In genomic region chr16:31032736-31033708, GRCh38 we compare ENCODE assay signal across 8 cellular contexts.
DNase-seq lines count a peak whose midpoint lies in the region; FAIRE-seq and TF ChIP-seq lines count a peak whose summit lies in the region.

STX4 (plus strand) TSS chr16:31033558; CDS start chr16:31033806, 248 bp downstream.

- peaks cover 20% of the 10 kb centered on the region for H3K4me1 Mint-ChIP-seq in nephron
- peaks cover 27% of the 10 kb centered on the region for H3K4me1 Mint-ChIP-seq in stimulated activated naive CD8-positive, alpha-beta T cell treated with anti-CD3 and anti-CD28 coated beads, Interleukin-15, Interleukin-2, amounts not matched to agents 100 ng/mL and 50 ng/mL, for 24 hours (ENCODE audit: low read depth)

- H3K4me3 ChIP-seq in Loucy (ENCODE audit: low read length, poor library complexity, severe bottlenecking) (peak within 1 kb of the TSS; percentile 92), fibroblast of pulmonary artery (replicated peaks; ENCODE audit: low read depth, low read length) (peak within 1 kb of the TSS; percentile 99)

- TF ChIP-seq POLR2A in H54 (IDR thresholded peaks at IDR 0.05; ENCODE audit: low read depth, low read length) = peak; percentile 34

- H3K36me3 ChIP-seq in Loucy (ENCODE audit: insufficient read depth, low read length) = no peaks in the 10 kb centered on the region

- H3K27me3 ChIP-seq in Loucy (ENCODE audit: insufficient read depth, low read length, poor library complexity, severe bottlenecking) = no peaks in the 10 kb centered on the region

- TF ChIP-seq CTCF in Loucy (conservative IDR thresholded peaks at IDR 0.05; ENCODE audit: low read length) (no peak), fibroblast of pulmonary artery (IDR thresholded peaks at IDR 0.05; ENCODE audit: low read length, missing control alignments) (no peak), nephron (IDR thresholded peaks at IDR 0.05; ENCODE audit: unreplicated experiment in 3 of 3) (no peak)

- H3K36me3 Mint-ChIP-seq in nephron (ENCODE audit: low read depth) = peaks cover 16% of the 10 kb centered on the region
- H3K36me3 Mint-ChIP-seq in stimulated activated naive CD8-positive, alpha-beta T cell treated with anti-CD3 and anti-CD28 coated beads, Interleukin-15, Interleukin-2, amounts not matched to agents 100 ng/mL and 50 ng/mL, for 24 hours (ENCODE audit: low read depth) = peaks cover 4% of the 10 kb centered on the region

- H2AFZ ChIP-seq in Loucy (ENCODE audit: low read length) = peak within 1 kb of the TSS; percentile 95

- peak; percentile 97 for DNase-seq in EH (ENCODE audit: low read depth)
- peak; percentile 88 for DNase-seq in H54 (ENCODE audit: insufficient read length, low spot score)
- DNase-seq in SHP77 (lab: John Stamatoyannopoulos, UW) = peak; percentile 98 to 99
- peak; percentile 94 for DNase-seq in activated effector memory CD4-positive, alpha-beta T cell treated with Interleukin-2 at 50 U/mL for 16 hours
- peak; percentile 99 for DNase-seq in fibroblast of pulmonary artery (ENCODE audit: low read depth)

- no peaks in the 10 kb centered on the region for H3F3A ChIP-seq in Loucy (ENCODE audit: low read depth)

- peaks cover 6% of the 10 kb centered on the region for H3K4me1 ChIP-seq in Loucy (ENCODE audit: insufficient read depth, low read length, poor library complexity, severe bottlenecking)

- FAIRE-seq in H54 (lab: Jason Lieb, UNC) = peak; percentile 90

- peak within 1 kb of the TSS; percentile 75 for H3K9ac ChIP-seq in Loucy (ENCODE audit: low read depth, low read length, poor library complexity, severe bottlenecking)

- peak within 1 kb of the TSS; percentile 85 for H3K4me2 ChIP-seq in Loucy (ENCODE audit: low read depth, low read length, poor library complexity, severe bottlenecking)

- H3K9me3 ChIP-seq in Loucy (ENCODE audit: insufficient read depth, low read depth, low read length) = no peaks in the 10 kb centered on the region

- H3K27ac Mint-ChIP-seq in nephron = peak within 1 kb of the TSS; percentile 94 to 97 (median 95)
- peak within 1 kb of the TSS; percentile 95 for H3K27ac Mint-ChIP-seq in stimulated activated naive CD8-positive, alpha-beta T cell treated with anti-CD3 and anti-CD28 coated beads, Interleukin-15, Interleukin-2, amounts not matched to agents 100 ng/mL and 50 ng/mL, for 24 hours

- peaks cover 3% of the 10 kb centered on the region for H3K27me3 Mint-ChIP-seq in nephron (ENCODE audit: low read depth)
- no peaks in the 10 kb centered on the region for H3K27me3 Mint-ChIP-seq in stimulated activated naive CD8-positive, alpha-beta T cell treated with anti-CD3 and anti-CD28 coated beads, Interleukin-15, Interleukin-2, amounts not matched to agents 100 ng/mL and 50 ng/mL, for 24 hours

- no peaks in the 10 kb centered on the region for H3K9me3 Mint-ChIP-seq in nephron
- no peaks in the 10 kb centered on the region for H3K9me3 Mint-ChIP-seq in stimulated activated naive CD8-positive, alpha-beta T cell treated with anti-CD3 and anti-CD28 coated beads, Interleukin-15, Interleukin-2, amounts not matched to agents 100 ng/mL and 50 ng/mL, for 24 hours

- peaks cover 7% of the 10 kb centered on the region for H4K20me1 ChIP-seq in Loucy (ENCODE audit: insufficient read depth, low read length, poor library complexity, severe bottlenecking)

- H3K79me2 ChIP-seq in Loucy (ENCODE audit: insufficient read depth, low read length) = 0 out of 2 replicates have a peak, but pooled peaks cover 5% of the 10 kb centered on the region

- H3K4me3 Mint-ChIP-seq in nephron = peak within 1 kb of the TSS; percentile 92 to 95 (median 94)
- H3K4me3 Mint-ChIP-seq in stimulated activated naive CD8-positive, alpha-beta T cell treated with anti-CD3 and anti-CD28 coated beads, Interleukin-15, Interleukin-2, amounts not matched to agents 100 ng/mL and 50 ng/mL, for 24 hours = peak within 1 kb of the TSS; percentile 84

- H3K9me2 ChIP-seq in Loucy (replicated peaks; ENCODE audit: low read depth, low read length) = no peaks in the 10 kb centered on the region

Comparison
In these comparisons a context has a peak if more than half of its experiments do, and no peak if none do; other contexts are left out.
1. Peak in every context shown above with its lines: DNase-seq and H3K4me3 ChIP-seq.